ENCODE assay signal across 9 cellular contexts in the genomic region with DNA sequence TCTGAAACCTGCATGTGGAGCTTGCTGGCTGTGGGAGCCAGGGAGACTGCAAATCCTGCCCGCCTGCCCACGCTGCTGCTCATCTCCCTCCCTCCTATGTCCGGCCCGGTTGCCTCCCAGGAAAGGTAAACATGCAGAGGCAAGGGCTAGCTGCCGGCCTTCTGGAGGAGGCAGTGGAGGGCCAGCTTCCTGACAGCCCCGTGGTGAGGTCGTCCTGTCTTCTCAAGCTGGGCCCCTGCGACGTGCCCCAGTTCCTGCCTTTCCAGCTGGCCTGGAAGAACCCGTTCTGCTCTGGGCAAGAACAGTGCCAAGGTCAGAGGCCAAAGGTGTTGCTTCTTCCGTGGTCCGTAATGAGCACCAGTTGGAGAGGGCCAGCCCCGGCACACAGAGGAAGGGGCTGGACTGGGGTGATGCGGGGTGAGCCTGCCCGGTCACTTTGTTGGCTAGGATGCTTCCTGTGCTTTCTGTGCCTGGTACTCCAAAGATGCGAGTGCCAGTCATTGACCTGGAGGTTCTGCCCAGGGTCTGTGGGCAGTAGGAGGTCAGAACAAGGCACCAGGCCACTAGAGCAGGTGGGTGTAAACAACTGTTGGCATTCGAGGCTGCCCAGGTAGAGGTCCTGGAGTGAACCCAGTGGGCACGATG. TPM values are rescaled to one million over a fixed set of nuclear protein-coding genes. Genes with fewer than 3 reads are reported as not detected.
DNase-seq lines count a peak whose midpoint lies in the region; ATAC-seq and TF ChIP-seq lines count a peak whose summit lies in the region.
"Had no signal": no experiment of that assay in that cellular context is flagged by ENCODE, and none has a peak within 500 bp of the region (broad histone marks: within the 10 kb centered on the region; RNA-seq: fewer than 3 reads in every experiment).

No MANE protein-coding gene starts in this region.

- WGBS in lung, 2 donors = 39 to 71% methylated on average over 16 to 18 of the region's 18 CpGs

- H3K4me1 ChIP-seq in lung (ENCODE audit: control insufficient read depth in 2 of 2, insufficient read depth in 2 of 2, low read length in 2 of 2) = peaks cover 3 to 37% of the 10 kb centered on the region in 2 donors
- peaks cover 57 to 90% of the 10 kb centered on the region in 2 donors for H3K4me1 ChIP-seq in thoracic aorta (ENCODE audit: control insufficient read depth in 1 of 2, low read depth in 2 of 2)

- DNase-seq in NCI-H1417 (lab: John Stamatoyannopoulos, UW) = peak in 2 of 3 experiments; percentile 66 to 85
- no peak for DNase-seq in NCI-H1417 treated with DMSO at 0.1 percent for 48 hours (lab: John Stamatoyannopoulos, UW)
- peak in 4 of 61 donors; percentile 6 to 50 (median 45) for DNase-seq in caudate nucleus (lab: John Stamatoyannopoulos, UW)
- no peak for DNase-seq in lung (ENCODE audit: low spot score)
- DNase-seq in thoracic aorta (ENCODE audit: low spot score) = no peak
- DNase-seq in AG08395 (ENCODE audit: low spot score) = no peak
- no peak for DNase-seq in RPMI8226

- TF ChIP-seq CTCF in lung (IDR thresholded peaks at IDR 0.05; ENCODE audit: control extremely low read depth, extremely low read depth) = no peak
- peak; percentile 11 for TF ChIP-seq CTCF in thoracic aorta (IDR thresholded peaks at IDR 0.05)

- H3K4me3 ChIP-seq in lung = no peak overlapping the region
- peak overlapping the region; percentile 35 for H3K4me3 ChIP-seq in thoracic aorta
- H3K4me3 ChIP-seq: A549 had no signal

- ATAC-seq in lung (ENCODE audit: insufficient read depth, low FRiP score) (no peak), thoracic aorta (ENCODE audit: insufficient number of reproducible peaks, low FRiP score, low read depth) (no peak), GM18907 (IDR thresholded peaks at IDR 0.05; ENCODE audit: unreplicated experiment) (no peak)

- H3K36me3 ChIP-seq in lung (ENCODE audit: control insufficient read depth in 2 of 2, insufficient read depth in 2 of 2, low read length in 2 of 2) (peaks cover 0 to 15% of the 10 kb centered on the region in 2 donors), thoracic aorta (no peaks in the 10 kb centered on the region)

- H3K9me3 ChIP-seq in lung (ENCODE audit: control insufficient read depth in 2 of 2, insufficient read depth in 1 of 2, low read length in 1 of 2) = no peaks in the 10 kb centered on the region
- H3K9me3 ChIP-seq in thoracic aorta = no peaks in the 10 kb centered on the region
- H3K9me3 ChIP-seq: A549 had no signal

- H3K27ac ChIP-seq in caudate nucleus (ENCODE audit: low read depth, low read length) (peak overlapping the region; percentile 89), lung (ENCODE audit: low read depth in 1 of 2, low read length in 1 of 2) (peak overlapping the region; percentile 74 to 88), thoracic aorta (peak overlapping the region; percentile 83 to 84)

- H3K27me3 ChIP-seq in lung (ENCODE audit: control insufficient read depth, insufficient read depth) (no peaks in the 10 kb centered on the region), thoracic aorta (replicated peaks; ENCODE audit: insufficient read depth) (no peaks in the 10 kb centered on the region)

RNA-seq across cellular contexts. Expression of gene TPCN1, which starts 25.3 kb away (rescaled TPM):
- total RNA-seq in lung (10 to 100 TPM; 32.0 to 61.7 TPM), thoracic aorta (10 to 100 TPM; 84.1 to 93.5 TPM)
- 10 to 100 TPM; 20.8 to 29.4 TPM for polyA plus RNA-seq in lung

Comparison
In these comparisons a context has a peak if more than half of its experiments do, and no peak if none do; other contexts are left out.
1. DNase-seq: peak in NCI-H1417 (2 of 3); none in NCI-H1417 treated with DMSO at 0.1 percent for 48 hours (single experiment), lung (single experiment), thoracic aorta (single experiment), AG08395 (single experiment) and RPMI8226 (single experiment).
2. Peak in every context shown above with its lines, with median percentiles within 50 percentile points of each other: H3K27ac ChIP-seq.